Comparison of ENCODE assay signal across 13 cellular contexts in genomic region chr14:74975059-74975810, GRCh38. TPM values are rescaled to one million over a fixed set of nuclear protein-coding genes. Genes with fewer than 3 reads are reported as not detected.
DNase-seq lines count a peak whose midpoint lies in the region; ATAC-seq, FAIRE-seq and TF ChIP-seq lines count a peak whose summit lies in the region.
"Had no signal": no experiment of that assay in that cellular context is flagged by ENCODE, and none has a peak within 500 bp of the region (broad histone marks: within the 10 kb centered on the region; RNA-seq: fewer than 3 reads in every experiment).

No MANE protein-coding gene starts in this region.

- TF ChIP-seq CTCF in H9 (conservative IDR thresholded peaks at IDR 0.05) (no peak), coronary artery (IDR thresholded peaks at IDR 0.05) (no peak), kidney (IDR thresholded peaks at IDR 0.05; ENCODE audit: borderline replicate concordance, extremely low read depth, insufficient read depth) (no peak), gastrocnemius medialis (IDR thresholded peaks at IDR 0.05 in 4 of 5, conservative IDR thresholded peaks at IDR 0.05 in 1 of 5) (no peak), MM.1S (IDR thresholded peaks at IDR 0.05; ENCODE audit: low read length) (no peak)

- no peak overlapping the region for H3K14ac ChIP-seq in H9 (ENCODE audit: insufficient read depth, low read length)

- H3K23me2 ChIP-seq in H9 (ENCODE audit: insufficient read length, low read depth, low read length, poor library complexity, severe bottlenecking), result no peaks in the 10 kb centered on the region

- H3K27me3 ChIP-seq in H9 (ENCODE audit: insufficient read depth, low read length) (no peaks in the 10 kb centered on the region), gastrocnemius medialis (no peaks in the 10 kb centered on the region), MM.1S (replicated peaks; ENCODE audit: insufficient read depth, low read length) (no peaks in the 10 kb centered on the region)

- no peak overlapping the region for H4K5ac ChIP-seq in H9 (ENCODE audit: insufficient read length, low read depth, low read length)

- H2BK20ac ChIP-seq in H9 (ENCODE audit: low read depth, low read length, poor library complexity, severe bottlenecking), result no peak overlapping the region

- DNase-seq in H9, result peak; percentile 10
- peak; percentile 79 for DNase-seq in coronary artery (ENCODE audit: low spot score)
- peak; percentile 92 for DNase-seq in kidney
- DNase-seq in gastrocnemius medialis, result peak; percentile 60 to 83
- DNase-seq in medulla oblongata (ENCODE audit: extremely low spot score), result no peak
- no peak for DNase-seq in NCI-H748 treated with DMSO at 0.1 percent for 48 hours (lab: John Stamatoyannopoulos, UW)
- no peak for DNase-seq in NCI-H2196 (lab: John Stamatoyannopoulos, UW; ENCODE audit: unreplicated experiment)
- DNase-seq in MM.1S, result no peak
- DNase-seq: endodermal cell, GM23248, natural killer cell, NCI-H2227 treated with DMSO at 0.1 percent for 48 hours had no signal

- H3K9me2 ChIP-seq in MM.1S (replicated peaks; ENCODE audit: insufficient read depth, low read length), result no peaks in the 10 kb centered on the region

- no peak overlapping the region for H2BK12ac ChIP-seq in H9 (ENCODE audit: insufficient read length, low read depth, low read length)

- H3K4me3 ChIP-seq in coronary artery, result no peak overlapping the region
- H3K4me3 ChIP-seq in kidney (ENCODE audit: low read length in 2 of 2), result no peak overlapping the region
- H3K4me3 ChIP-seq in gastrocnemius medialis, result no peak overlapping the region
- no peak overlapping the region for H3K4me3 ChIP-seq in MM.1S (ENCODE audit: low read length)
- H3K4me3 ChIP-seq: GM23248 had no signal

- no peaks in the 10 kb centered on the region for H3K36me3 ChIP-seq in kidney (ENCODE audit: control insufficient read depth in 1 of 2, insufficient read depth in 2 of 2, low read length in 2 of 2)
- no peaks in the 10 kb centered on the region for H3K36me3 ChIP-seq in gastrocnemius medialis
- H3K36me3 ChIP-seq in MM.1S (replicated peaks; ENCODE audit: insufficient read depth, low read length), result no peaks in the 10 kb centered on the region

- no peaks in the 10 kb centered on the region for H3F3A ChIP-seq in MM.1S (ENCODE audit: insufficient read depth, low read length)

- no peaks in the 10 kb centered on the region; the same call in 1 of the 2 replicates for H3K4me1 ChIP-seq in H9 (ENCODE audit: insufficient read depth, low read length)
- peaks cover 0 to 2% of the 10 kb centered on the region in 2 donors for H3K4me1 ChIP-seq in kidney (ENCODE audit: control insufficient read depth in 1 of 2, insufficient read depth in 1 of 2, low read depth in 1 of 2, low read length in 2 of 2)
- peaks cover 49% of the 10 kb centered on the region in 2 donors for H3K4me1 ChIP-seq in gastrocnemius medialis
- no peaks in the 10 kb centered on the region for H3K4me1 ChIP-seq in MM.1S (ENCODE audit: low read length)

- H3K56ac ChIP-seq in H9 (ENCODE audit: insufficient read length, low read depth, low read length), result no peak overlapping the region

- H3K4ac ChIP-seq in H9 (ENCODE audit: low read depth, low read length), result no peak overlapping the region

- peak; percentile 21 to 55 for ATAC-seq in gastrocnemius medialis
- ATAC-seq: natural killer cell had no signal

- TF ChIP-seq POLR2A in gastrocnemius medialis (IDR thresholded peaks at IDR 0.05), result no peak

- H2AFZ ChIP-seq in H9 (ENCODE audit: low read length) (no peak overlapping the region), MM.1S (ENCODE audit: low read length) (no peak overlapping the region)
- H2AFZ ChIP-seq: GM23248 had no signal

- H2BK120ac ChIP-seq in H9 (ENCODE audit: low read depth, low read length, poor library complexity, severe bottlenecking), result no peak overlapping the region

- H4K20me1 ChIP-seq in H9 (ENCODE audit: control insufficient read depth, insufficient read depth, insufficient read length) (no peaks in the 10 kb centered on the region), MM.1S (ENCODE audit: insufficient read depth, low read length) (no peaks in the 10 kb centered on the region)

- H4K8ac ChIP-seq in H9 (replicated peaks; ENCODE audit: insufficient read length, low read depth, low read length), result no peak overlapping the region

- no peak overlapping the region for H2AK5ac ChIP-seq in H9 (ENCODE audit: insufficient read length, low read length)

- H3K36me3 Mint-ChIP-seq in H9 (ENCODE audit: insufficient read depth in 1 of 3, low read depth in 3 of 3), result no peaks in the 10 kb centered on the region
- H3K36me3 Mint-ChIP-seq: brain, natural killer cell had no signal

- no peak overlapping the region for H3K4me3 Mint-ChIP-seq in H9
- H3K4me3 Mint-ChIP-seq: brain, endodermal cell, natural killer cell had no signal

- no peak overlapping the region for H2BK5ac ChIP-seq in H9 (ENCODE audit: insufficient read length, low read length)

- intact Hi-C loops in kidney (cut with DNase I), result no loop called here
- intact Hi-C loops in gastrocnemius medialis (cut with DNase I; ENCODE audit: low total_unique reads), result no loop called here

- H3K27me3 Mint-ChIP-seq in H9 (ENCODE audit: low read depth), result no peaks in the 10 kb centered on the region; the same call in 1 of the 2 replicates

- H3K4me1 Mint-ChIP-seq in H9, result peaks cover 28 to 47% of the 10 kb centered on the region in 2 experiments

- WGBS in H9 (ENCODE audit: extremely low coverage, insufficient read length, low lambda C conversion rate), result no CpG with 5 or more reads among the region's 12 CpGs

- no peaks in the 10 kb centered on the region for H3K9me3 Mint-ChIP-seq in H9
- H3K9me3 Mint-ChIP-seq: brain, endodermal cell, natural killer cell had no signal

- FAIRE-seq in kidney (lab: Jason Lieb, UNC), result no peak

- H3K4me2 ChIP-seq in H9 (ENCODE audit: insufficient read depth, insufficient read length, low read length) (no peak overlapping the region), MM.1S (ENCODE audit: low read depth, low read length) (no peak overlapping the region)

- H3K79me1 ChIP-seq in H9 (ENCODE audit: insufficient read depth, low read depth, low read length, poor library complexity, severe bottlenecking), result no peaks in the 10 kb centered on the region

- H3K27ac ChIP-seq in H9 (ENCODE audit: insufficient read length, low read depth, low read length), result no peak overlapping the region
- no peak overlapping the region for H3K27ac ChIP-seq in coronary artery
- H3K27ac ChIP-seq in kidney (ENCODE audit: low read depth in 2 of 2, low read length in 2 of 2), result no peak overlapping the region
- H3K27ac ChIP-seq in gastrocnemius medialis, result peak overlapping the region; percentile 3 to 69 (median 63)
- H3K27ac ChIP-seq in MM.1S (ENCODE audit: low read length), result no peak overlapping the region
- H3K27ac ChIP-seq: GM23248 had no signal

- H3K79me2 ChIP-seq in H9 (ENCODE audit: insufficient read depth, low read length), result no peaks in the 10 kb centered on the region
- no peaks in the 10 kb centered on the region for H3K79me2 ChIP-seq in MM.1S (ENCODE audit: low read length)

- H4K91ac ChIP-seq in H9 (ENCODE audit: insufficient read length, low read depth, low read length), result no peak overlapping the region

- in situ Hi-C loops in gastrocnemius medialis (cut with MboI; ENCODE audit: low sequenced_read_pairs in 4 of 4), result no loop called here

- no peak overlapping the region for H3K23ac ChIP-seq in H9 (ENCODE audit: insufficient read length, low read depth, low read length)

- no peak overlapping the region for H3T11ph ChIP-seq in H9 (ENCODE audit: low read length)

- H3K9ac ChIP-seq in H9 (ENCODE audit: extremely low read depth, insufficient read length, low read length) (no peak overlapping the region), kidney (ENCODE audit: low read length in 2 of 2) (no peak overlapping the region), MM.1S (ENCODE audit: low read length) (no peak overlapping the region)
- H3K9ac ChIP-seq: GM23248 had no signal

- H3K18ac ChIP-seq in H9 (ENCODE audit: insufficient read length, low read depth, low read length), result no peak overlapping the region

- no peaks in the 10 kb centered on the region for H3K9me3 ChIP-seq in H9 (ENCODE audit: control insufficient read depth, low read depth, low read length)
- no peaks in the 10 kb centered on the region for H3K9me3 ChIP-seq in kidney (ENCODE audit: control insufficient read depth in 1 of 2, low read length in 2 of 2)
- no peaks in the 10 kb centered on the region for H3K9me3 ChIP-seq in gastrocnemius medialis
- no peaks in the 10 kb centered on the region for H3K9me3 ChIP-seq in MM.1S (replicated peaks; ENCODE audit: insufficient read depth, low read length)

- H3K27ac Mint-ChIP-seq in H9, result no peak overlapping the region

- H2BK15ac ChIP-seq in H9 (ENCODE audit: low read depth, low read length), result no peak overlapping the region

RNA-seq across cellular contexts. Expression of gene PGF, which starts 19.8 kb away (rescaled TPM):
- total RNA-seq in H9 (2021) (2.3 and 2.8 TPM in 2 replicates), kidney (9.3 TPM), gastrocnemius medialis (1 to 10 TPM; 2.2 to 7.8 (median 3.8) TPM)
- polyA plus RNA-seq in kidney (ENCODE audit: insufficient read depth, low read depth, low replicate concordance), result 12.1 TPM

RNA-seq across cellular contexts. Expression of gene EIF2B2, which starts 27.5 kb away (rescaled TPM):
- 48.3 and 53.4 TPM in 2 replicates for total RNA-seq in H9 (2021)
- total RNA-seq in kidney, result 44.0 TPM
- polyA plus RNA-seq in kidney (ENCODE audit: insufficient read depth, low read depth, low replicate concordance), result 60.6 TPM
- 10 to 100 TPM; 42.7 to 79.0 (median 69.9) TPM for total RNA-seq in gastrocnemius medialis

RNA-seq across cellular contexts. Expression of gene RPS6KL1, which starts 52.2 kb away (rescaled TPM):
- total RNA-seq in H9 (2021) (13.8 and 18.8 TPM in 2 replicates), kidney (7.9 TPM), gastrocnemius medialis (10 to 100 TPM; 11.7 to 34.4 (median 18.7) TPM)
- 3.7 TPM for polyA plus RNA-seq in kidney (ENCODE audit: insufficient read depth, low read depth, low replicate concordance)

Comparison
In these comparisons a context has a peak if more than half of its experiments do, and no peak if none do; other contexts are left out.
1. DNase-seq: peak in H9 (single experiment), coronary artery (single experiment), kidney (single experiment) and gastrocnemius medialis (2 of 2); none in medulla oblongata (single experiment), NCI-H748 treated with DMSO at 0.1 percent for 48 hours (single experiment), NCI-H2196 (single experiment) and MM.1S (single experiment).
2. H3K27ac ChIP-seq: peak in gastrocnemius medialis (4 of 4); none in H9 (single experiment), coronary artery (0 of 2), kidney (0 of 2) and MM.1S (single experiment).